10 cellular contexts compared by ENCODE assay signal in the genomic region with DNA sequence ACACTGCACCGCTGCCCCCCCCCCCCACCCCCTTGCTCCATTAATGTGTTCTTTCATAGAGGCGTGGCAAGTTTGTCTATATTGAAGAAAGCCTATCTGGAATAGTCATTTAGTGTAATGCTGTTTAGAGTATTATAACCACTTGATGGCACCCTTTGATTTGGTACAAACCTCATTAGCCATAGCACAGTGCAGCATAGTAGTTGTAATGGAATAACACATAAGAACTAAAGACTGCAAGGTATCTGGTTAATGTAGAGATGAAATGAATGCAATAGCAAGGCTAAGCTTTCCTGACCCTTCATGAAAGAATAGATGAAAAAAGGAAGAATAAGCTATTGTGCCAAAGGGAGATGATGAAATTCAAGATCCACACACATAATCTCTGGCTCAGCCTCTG.
A peak's percentile ranks its signal among the peaks of the same experiment; 100 is the strongest.
DNase-seq lines count a peak whose midpoint lies in the region; ATAC-seq and TF ChIP-seq lines count a peak whose summit lies in the region.
"Had no signal": no experiment of that assay in that cellular context is flagged by ENCODE, and none has a peak within 500 bp of the region (broad histone marks: within the 10 kb centered on the region; RNA-seq: fewer than 3 reads in every experiment).

No MANE protein-coding gene starts in this region.

- peak; percentile 78 for ATAC-seq in HG02884 (IDR thresholded peaks at IDR 0.05; ENCODE audit: unreplicated experiment)
- no peak for ATAC-seq in HG03280 (IDR thresholded peaks at IDR 0.05; ENCODE audit: unreplicated experiment)

- H3K9me3 Mint-ChIP-seq in nephron (peaks cover 7% of the 10 kb centered on the region), endothelial cell (ENCODE audit: unreplicated experiment) (no peaks in the 10 kb centered on the region)

- no peak overlapping the region for H3K27ac ChIP-seq in dorsolateral prefrontal cortex

- H3K4me1 Mint-ChIP-seq in nephron (peaks cover 27% of the 10 kb centered on the region), endothelial cell (ENCODE audit: unreplicated experiment) (peaks cover 9% of the 10 kb centered on the region)

- TF ChIP-seq CTCF in GM12873 (IDR thresholded peaks at IDR 0.05; ENCODE audit: insufficient read depth, low read depth, low read length, missing control alignments) (peak; percentile 31), dorsolateral prefrontal cortex (IDR thresholded peaks at IDR 0.05 in 54 of 56, conservative IDR thresholded peaks at IDR 0.05 in 2 of 56; ENCODE audit: low read depth in 1 of 56, partially characterized antibody in 56 of 56) (peak in 49 of 56 donors; percentile 24 to 69 (median 45)), nephron (IDR thresholded peaks at IDR 0.05; ENCODE audit: unreplicated experiment in 3 of 3) (peak; percentile 27 to 36 (median 30)), endothelial cell (IDR thresholded peaks at IDR 0.05; ENCODE audit: unreplicated experiment) (no peak)

- H3K27me3 Mint-ChIP-seq in nephron (ENCODE audit: low read depth) = no peaks in the 10 kb centered on the region
- H3K27me3 Mint-ChIP-seq in endothelial cell (ENCODE audit: unreplicated experiment) = peaks cover 2% of the 10 kb centered on the region
- H3K27me3 Mint-ChIP-seq: natural killer cell treated with Interleukin-12 subunit alpha and Interleukin-12 subunit beta and Interleukin-15 and Interleukin-18, amount 100 ng/mL, for 72 hours had no signal

- H3K4me3 Mint-ChIP-seq in nephron (no peak overlapping the region), endothelial cell (ENCODE audit: unreplicated experiment) (no peak overlapping the region)
- H3K4me3 Mint-ChIP-seq: natural killer cell treated with Interleukin-12 subunit alpha and Interleukin-12 subunit beta and Interleukin-15 and Interleukin-18, amount 100 ng/mL, for 72 hours; T-helper 1 cell treated with Interleukin-12 subunit alpha and Interleukin-12 subunit beta and Interleukin-4 antibody, amounts not matched to agents 30 μg/mL and 1 μg/mL, for 36 hours had no signal

- H3K27me3 ChIP-seq in dorsolateral prefrontal cortex = no peaks in the 10 kb centered on the region

- no peak overlapping the region for H3K4me3 ChIP-seq in dorsolateral prefrontal cortex

- H3K36me3 Mint-ChIP-seq in nephron (ENCODE audit: low read depth) (peaks cover 18% of the 10 kb centered on the region), endothelial cell (ENCODE audit: low read depth, unreplicated experiment) (peaks cover 12% of the 10 kb centered on the region)
- H3K36me3 Mint-ChIP-seq: natural killer cell treated with Interleukin-12 subunit alpha and Interleukin-12 subunit beta and Interleukin-15 and Interleukin-18, amount 100 ng/mL, for 72 hours had no signal

- DNase-seq in NCI-H748 treated with DMSO at 0.1 percent for 48 hours (lab: John Stamatoyannopoulos, UW) (peak; percentile 36), dorsolateral prefrontal cortex (no peak), ureter (ENCODE audit: low spot score) (no peak), endothelial cell (ENCODE audit: low spot score) (no peak)

- H3K27ac Mint-ChIP-seq in nephron (peak overlapping the region in 1 of 3 experiments; percentile 19), endothelial cell (ENCODE audit: unreplicated experiment) (no peak overlapping the region)
- H3K27ac Mint-ChIP-seq: natural killer cell treated with Interleukin-12 subunit alpha and Interleukin-12 subunit beta and Interleukin-15 and Interleukin-18, amount 100 ng/mL, for 72 hours; T-helper 1 cell treated with Interleukin-12 subunit alpha and Interleukin-12 subunit beta and Interleukin-4 antibody, amounts not matched to agents 30 μg/mL and 1 μg/mL, for 36 hours had no signal

- intact Hi-C loops in dorsolateral prefrontal cortex (cut with DNase I) = loop anchor here (5.0 kb wide), 1 partner anchor 700 kb away; no protein-coding TSS in a partner anchor
